ENCODE assay signal across 11 cellular contexts in genomic region chr6:14095444-14095843, GRCh38. TPM values are rescaled to one million over a fixed set of nuclear protein-coding genes. Genes with fewer than 3 reads are reported as not detected.
DNase-seq lines count a peak whose midpoint lies in the region; ATAC-seq and TF ChIP-seq lines count a peak whose summit lies in the region.
"Had no signal": no experiment of that assay in that cellular context is flagged by ENCODE, and none has a peak within 500 bp of the region (broad histone marks: within the 10 kb centered on the region; RNA-seq: fewer than 3 reads in every experiment).

No MANE protein-coding gene starts in this region.

- H3K4me1 Mint-ChIP-seq in activated T-cell treated with anti-CD3 and anti-CD28 coated beads, Interleukin-2, amount 50 U/mL, for 72 hours (ENCODE audit: low read depth) = peaks cover 50% of the 10 kb centered on the region
- peaks cover 32% of the 10 kb centered on the region for H3K4me1 Mint-ChIP-seq in activated T-cell treated with anti-CD3 and anti-CD28 coated beads, Interleukin-2, amount 50 U/mL, for 24 hours (ENCODE audit: low read depth)
- H3K4me1 Mint-ChIP-seq in CD4-positive, alpha-beta memory T cell = peaks cover 5 to 13% (median 7%) of the 10 kb centered on the region in 4 donors

- peak in 1 of 2 donors; percentile 31 for ATAC-seq in activated T-cell treated with anti-CD3 and anti-CD28 coated beads, Interleukin-2, amount 50 U/mL, for 72 hours (replicated peaks in 1 of 2)
- ATAC-seq in HG02798 (IDR thresholded peaks at IDR 0.05; ENCODE audit: poor library complexity, unreplicated experiment) = peak; percentile 45

- H3K9me3 ChIP-seq in SK-N-MC (ENCODE audit: low read depth, low read length) = no peaks in the 10 kb centered on the region
- H3K9me3 ChIP-seq in vagina = no peaks in the 10 kb centered on the region
- no peaks in the 10 kb centered on the region for H3K9me3 ChIP-seq in CD4-positive, alpha-beta memory T cell (ENCODE audit: control insufficient read depth in 1 of 2, low read length in 2 of 2)

- TF ChIP-seq CTCF in vagina (IDR thresholded peaks at IDR 0.05) = no peak

- H3K27ac ChIP-seq in SK-N-MC = peak overlapping the region; percentile 81; the same call in 1 of the 2 replicates
- H3K27ac ChIP-seq in vagina = peak overlapping the region; percentile 55
- H3K27ac ChIP-seq in CD4-positive, alpha-beta memory T cell (ENCODE audit: low read depth, low read length) = no peak overlapping the region

- H3K36me3 Mint-ChIP-seq in activated T-cell treated with anti-CD3 and anti-CD28 coated beads, Interleukin-2, amount 50 U/mL, for 72 hours (ENCODE audit: insufficient read depth in 2 of 2) = peaks cover 0 to 2% of the 10 kb centered on the region in 2 donors
- H3K36me3 Mint-ChIP-seq in activated T-cell treated with anti-CD3 and anti-CD28 coated beads, Interleukin-2, amount 50 U/mL, for 24 hours (ENCODE audit: low read depth) = no peaks in the 10 kb centered on the region
- peaks cover 0 to 6% of the 10 kb centered on the region in 2 donors for H3K36me3 Mint-ChIP-seq in CD4-positive, alpha-beta memory T cell

- H3K27ac Mint-ChIP-seq in activated T-cell treated with anti-CD3 and anti-CD28 coated beads, Interleukin-2, amount 50 U/mL, for 72 hours = no peak overlapping the region
- H3K27ac Mint-ChIP-seq in activated T-cell treated with anti-CD3 and anti-CD28 coated beads, Interleukin-2, amount 50 U/mL, for 24 hours = no peak overlapping the region
- H3K27ac Mint-ChIP-seq in CD4-positive, alpha-beta memory T cell = peak overlapping the region in 1 of 7 donors; percentile 24

- no peaks in the 10 kb centered on the region for H3K36me3 ChIP-seq in SK-N-MC (ENCODE audit: insufficient read depth, low read length)
- H3K36me3 ChIP-seq in vagina = no peaks in the 10 kb centered on the region
- no peaks in the 10 kb centered on the region for H3K36me3 ChIP-seq in CD4-positive, alpha-beta memory T cell (ENCODE audit: insufficient read depth, low read length)

- no peak overlapping the region for H3K9ac ChIP-seq in SK-N-MC (ENCODE audit: insufficient read length)

- peaks cover 0 to 2% of the 10 kb centered on the region in 2 donors for H3K9me3 Mint-ChIP-seq in activated T-cell treated with anti-CD3 and anti-CD28 coated beads, Interleukin-2, amount 50 U/mL, for 72 hours
- H3K9me3 Mint-ChIP-seq in activated T-cell treated with anti-CD3 and anti-CD28 coated beads, Interleukin-2, amount 50 U/mL, for 24 hours = peaks cover 5% of the 10 kb centered on the region
- H3K9me3 Mint-ChIP-seq in CD4-positive, alpha-beta memory T cell = peaks cover 0 to 10% (median 5%) of the 10 kb centered on the region in 8 donors

- H3K4me3 Mint-ChIP-seq in activated T-cell treated with anti-CD3 and anti-CD28 coated beads, Interleukin-2, amount 50 U/mL, for 72 hours = peak overlapping the region; percentile 14 to 27
- no peak overlapping the region for H3K4me3 Mint-ChIP-seq in activated T-cell treated with anti-CD3 and anti-CD28 coated beads, Interleukin-2, amount 50 U/mL, for 24 hours
- no peak overlapping the region for H3K4me3 Mint-ChIP-seq in CD4-positive, alpha-beta memory T cell

- no peak for TF ChIP-seq POLR2A in vagina (IDR thresholded peaks at IDR 0.05)

- no peak overlapping the region for H3K4me3 ChIP-seq in SK-N-MC
- no peak overlapping the region for H3K4me3 ChIP-seq in vagina
- no peak overlapping the region for H3K4me3 ChIP-seq in CD4-positive, alpha-beta memory T cell (ENCODE audit: low read length in 2 of 2)

- DNase-seq in activated T-cell treated with anti-CD3 and anti-CD28 coated beads, Interleukin-2, amount 50 U/mL, for 72 hours = no peak
- DNase-seq in activated T-cell treated with anti-CD3 and anti-CD28 coated beads, Interleukin-2, amount 50 U/mL, for 24 hours = no peak
- no peak for DNase-seq in SK-N-MC (ENCODE audit: low read depth, low spot score)
- no peak for DNase-seq in vagina (ENCODE audit: extremely low spot score in 2 of 2)
- DNase-seq in stimulated activated CD8-positive, alpha-beta memory T cell treated with anti-CD3 and anti-CD28 coated beads, Interleukin-4, amount 100 ng/mL, for 48 hours = no peak
- no peak for DNase-seq in CD4-positive, alpha-beta memory T cell
- no peak for DNase-seq in EL
- DNase-seq: activated CD4-positive, alpha-beta T cell treated with anti-CD3 and anti-CD28 coated beads for 48 hours; amygdala; occipital lobe had no signal

- H3K27me3 Mint-ChIP-seq in activated T-cell treated with anti-CD3 and anti-CD28 coated beads, Interleukin-2, amount 50 U/mL, for 72 hours (ENCODE audit: low read depth) = no peaks in the 10 kb centered on the region
- no peaks in the 10 kb centered on the region for H3K27me3 Mint-ChIP-seq in activated T-cell treated with anti-CD3 and anti-CD28 coated beads, Interleukin-2, amount 50 U/mL, for 24 hours
- H3K27me3 Mint-ChIP-seq in CD4-positive, alpha-beta memory T cell = peaks cover 0 to under 1% of the 10 kb centered on the region in 2 donors

- peaks cover 32% of the 10 kb centered on the region for H3K4me1 ChIP-seq in vagina
- peaks cover 10% of the 10 kb centered on the region for H3K4me1 ChIP-seq in CD4-positive, alpha-beta memory T cell (ENCODE audit: insufficient read depth, low read length)

- H3K27me3 ChIP-seq in vagina = no peaks in the 10 kb centered on the region
- H3K27me3 ChIP-seq in CD4-positive, alpha-beta memory T cell (ENCODE audit: insufficient read depth, low read length) = no peaks in the 10 kb centered on the region

- CTCF ChIA-PET in CD4-positive, alpha-beta memory T cell (lab: Charles Lee; ENCODE audit: partially characterized antibody) = interaction anchor here (1.5 kb wide), 1 partner anchor 29 kb away, joined by 7 read pairs; no protein-coding TSS in a partner anchor

- intact Hi-C loops in vagina (cut with DNase I) = no loop called here
- intact Hi-C loops in CD4-positive, alpha-beta memory T cell (cut with micrococcal nuclease) = no loop called here

- POLR2A ChIA-PET in CD4-positive, alpha-beta memory T cell (lab: Charles Lee; ENCODE audit: partially characterized antibody) = interaction anchor here (0.9 kb wide), 1 partner anchor 22 kb away, joined by 3 read pairs; the partner anchor contains the start of gene CD83

RNA-seq across cellular contexts. Expression of gene CD83, which starts 22.1 kb away (rescaled TPM):
- total RNA-seq in activated T-cell treated with anti-CD3 and anti-CD28 coated beads, Interleukin-2, amount 50 U/mL, for 72 hours = 10 to 100 TPM; 19.9 to 26.6 TPM
- total RNA-seq in vagina = 26.0 TPM
- total RNA-seq in CD4-positive, alpha-beta memory T cell = 1 to 10 TPM; 5.8 to 7.0 TPM
- polyA plus RNA-seq in CD4-positive, alpha-beta memory T cell = 10 to 100 TPM in 1 of 2 donors, 1 to 10 TPM in 1; 4.8 to 10.6 TPM

Comparison
In these comparisons a context has a peak if more than half of its experiments do, and no peak if none do; other contexts are left out.
1. H3K4me3 Mint-ChIP-seq: peak in activated T-cell treated with anti-CD3 and anti-CD28 coated beads, Interleukin-2, amount 50 U/mL, for 72 hours (2 of 2); none in activated T-cell treated with anti-CD3 and anti-CD28 coated beads, Interleukin-2, amount 50 U/mL, for 24 hours (single experiment) and CD4-positive, alpha-beta memory T cell (0 of 8).